Comparison of ENCODE assay signal across 10 cellular contexts in genomic region chr1:31795801-31796621, GRCh38. TPM values are rescaled to one million over a fixed set of nuclear protein-coding genes. Genes with fewer than 3 reads are reported as not detected.
DNase-seq lines count a peak whose midpoint lies in the region; ATAC-seq and TF ChIP-seq lines count a peak whose summit lies in the region.
"Had no signal": no experiment of that assay in that cellular context is flagged by ENCODE, and none has a peak within 500 bp of the region (broad histone marks: within the 10 kb centered on the region; RNA-seq: fewer than 3 reads in every experiment).

No MANE protein-coding gene starts in this region.

- 66 to 70% methylated on average over 12 to 13 of the region's 13 CpGs for WGBS in thyroid gland, 2 donors

- H3K27me3 Mint-ChIP-seq in activated naive CD4-positive, alpha-beta T cell treated with anti-CD3 and anti-CD28 coated beads for 36 hours (ENCODE audit: low read depth), result no peaks in the 10 kb centered on the region
- peaks cover 72% of the 10 kb centered on the region for H3K27me3 Mint-ChIP-seq in activated naive CD4-positive, alpha-beta T cell treated with anti-CD3 and anti-CD28 coated beads, Interleukin-2, amount 10 ng/mL, durations not matched to agents 7 days and 5 days
- peaks cover 7% of the 10 kb centered on the region for H3K27me3 Mint-ChIP-seq in activated CD8-positive, alpha-beta T cell treated with anti-CD3 and anti-CD28 coated beads, Interleukin-2, amount 10 ng/mL, durations not matched to agents 7 days and 5 days (ENCODE audit: low read depth)

- H3K4me3 ChIP-seq in fibroblast of mammary gland (ENCODE audit: control insufficient read depth, low read depth, low read length) (peak overlapping the region; percentile 65), thyroid gland (replicated peaks in 1 of 3) (no peak overlapping the region)
- H3K4me3 ChIP-seq: skin epidermis had no signal

- H3K4me1 ChIP-seq in thyroid gland, result no peaks in the 10 kb centered on the region

- no peak for TF ChIP-seq CTCF in fibroblast of mammary gland (conservative IDR thresholded peaks at IDR 0.05; ENCODE audit: control insufficient read depth, insufficient read depth, low read depth, low read length)
- no peak for TF ChIP-seq CTCF in thyroid gland (IDR thresholded peaks at IDR 0.05)

- no peak for ATAC-seq in activated CD8-positive, alpha-beta T cell treated with anti-CD3 and anti-CD28 coated beads, Interleukin-2, amount 10 ng/mL, durations not matched to agents 7 days and 5 days
- no peak for ATAC-seq in GM21723 (IDR thresholded peaks at IDR 0.05; ENCODE audit: unreplicated experiment)
- ATAC-seq: HCT116 had no signal

- no peak for TF ChIP-seq POLR2A in thyroid gland (IDR thresholded peaks at IDR 0.05)

- no peaks in the 10 kb centered on the region for H3K27me3 ChIP-seq in thyroid gland

- H3K9me3 ChIP-seq in thyroid gland, result no peaks in the 10 kb centered on the region

- intact Hi-C loops in activated naive CD4-positive, alpha-beta T cell treated with anti-CD3 and anti-CD28 coated beads for 36 hours (cut with micrococcal nuclease), result no loop called here
- intact Hi-C loops in thyroid gland (cut with DNase I), result loop anchor here (10.0 kb wide), 2 partner anchors 231 to 401 kb away; no protein-coding TSS in a partner anchor

- POLR2A ChIA-PET in activated CD8-positive, alpha-beta T cell treated with anti-CD3 and anti-CD28 coated beads, Interleukin-2, amount 10 ng/mL, durations not matched to agents 7 days and 5 days (lab: Charles Lee), result no interaction called here

- H3K27ac Mint-ChIP-seq in activated naive CD4-positive, alpha-beta T cell treated with anti-CD3 and anti-CD28 coated beads for 36 hours, result no peak overlapping the region
- H3K27ac Mint-ChIP-seq in activated naive CD4-positive, alpha-beta T cell treated with anti-CD3 and anti-CD28 coated beads, Interleukin-2, amount 10 ng/mL, durations not matched to agents 7 days and 5 days, result no peak overlapping the region
- no peak overlapping the region for H3K27ac Mint-ChIP-seq in activated CD8-positive, alpha-beta T cell treated with anti-CD3 and anti-CD28 coated beads, Interleukin-2, amount 10 ng/mL, durations not matched to agents 7 days and 5 days

- no peaks in the 10 kb centered on the region for H3K36me3 ChIP-seq in thyroid gland

- peak; percentile 4 for DNase-seq in activated naive CD4-positive, alpha-beta T cell treated with anti-CD3 and anti-CD28 coated beads for 36 hours
- DNase-seq in activated naive CD4-positive, alpha-beta T cell treated with anti-CD3 and anti-CD28 coated beads, Interleukin-2, amount 10 ng/mL, durations not matched to agents 7 days and 5 days, result no peak
- peak; percentile 85 for DNase-seq in NCI-H82 (lab: John Stamatoyannopoulos, UW)
- peak; percentile 84 for DNase-seq in fibroblast of mammary gland (ENCODE audit: low read depth)
- peak; percentile 32 to 33 for DNase-seq in thyroid gland
- no peak for DNase-seq in activated CD8-positive, alpha-beta T cell treated with anti-CD3 and anti-CD28 coated beads, Interleukin-2, amount 10 ng/mL, durations not matched to agents 7 days and 5 days
- DNase-seq in stimulated activated CD4-positive, alpha-beta T cell treated with anti-CD3 and anti-CD28 coated beads, Interleukin-1b, Interleukin-23, amount 100 ng/mL, for 48 hours, result no peak

- H3K4me3 Mint-ChIP-seq in activated naive CD4-positive, alpha-beta T cell treated with anti-CD3 and anti-CD28 coated beads for 36 hours, result no peak overlapping the region
- no peak overlapping the region for H3K4me3 Mint-ChIP-seq in activated naive CD4-positive, alpha-beta T cell treated with anti-CD3 and anti-CD28 coated beads, Interleukin-2, amount 10 ng/mL, durations not matched to agents 7 days and 5 days
- H3K4me3 Mint-ChIP-seq in activated CD8-positive, alpha-beta T cell treated with anti-CD3 and anti-CD28 coated beads, Interleukin-2, amount 10 ng/mL, durations not matched to agents 7 days and 5 days, result no peak overlapping the region

- peaks cover 6% of the 10 kb centered on the region for H3K4me1 Mint-ChIP-seq in activated naive CD4-positive, alpha-beta T cell treated with anti-CD3 and anti-CD28 coated beads for 36 hours (ENCODE audit: low read depth)
- H3K4me1 Mint-ChIP-seq in activated naive CD4-positive, alpha-beta T cell treated with anti-CD3 and anti-CD28 coated beads, Interleukin-2, amount 10 ng/mL, durations not matched to agents 7 days and 5 days, result no peaks in the 10 kb centered on the region
- no peaks in the 10 kb centered on the region for H3K4me1 Mint-ChIP-seq in activated CD8-positive, alpha-beta T cell treated with anti-CD3 and anti-CD28 coated beads, Interleukin-2, amount 10 ng/mL, durations not matched to agents 7 days and 5 days (ENCODE audit: low read depth)

- H3K36me3 Mint-ChIP-seq in activated naive CD4-positive, alpha-beta T cell treated with anti-CD3 and anti-CD28 coated beads for 36 hours (ENCODE audit: low read depth), result no peaks in the 10 kb centered on the region
- no peaks in the 10 kb centered on the region for H3K36me3 Mint-ChIP-seq in activated naive CD4-positive, alpha-beta T cell treated with anti-CD3 and anti-CD28 coated beads, Interleukin-2, amount 10 ng/mL, durations not matched to agents 7 days and 5 days
- H3K36me3 Mint-ChIP-seq in activated CD8-positive, alpha-beta T cell treated with anti-CD3 and anti-CD28 coated beads, Interleukin-2, amount 10 ng/mL, durations not matched to agents 7 days and 5 days (ENCODE audit: low read depth), result no peaks in the 10 kb centered on the region

- H3K9me3 Mint-ChIP-seq in activated naive CD4-positive, alpha-beta T cell treated with anti-CD3 and anti-CD28 coated beads for 36 hours, result no peaks in the 10 kb centered on the region
- H3K9me3 Mint-ChIP-seq in activated naive CD4-positive, alpha-beta T cell treated with anti-CD3 and anti-CD28 coated beads, Interleukin-2, amount 10 ng/mL, durations not matched to agents 7 days and 5 days, result no peaks in the 10 kb centered on the region
- no peaks in the 10 kb centered on the region for H3K9me3 Mint-ChIP-seq in activated CD8-positive, alpha-beta T cell treated with anti-CD3 and anti-CD28 coated beads, Interleukin-2, amount 10 ng/mL, durations not matched to agents 7 days and 5 days (ENCODE audit: insufficient read depth)

- H3K27ac ChIP-seq in thyroid gland, result no peak overlapping the region
- H3K27ac ChIP-seq: skin epidermis had no signal

- CTCF ChIA-PET in activated naive CD4-positive, alpha-beta T cell treated with anti-CD3 and anti-CD28 coated beads for 36 hours (lab: Charles Lee), result no interaction called here
- CTCF ChIA-PET in activated naive CD4-positive, alpha-beta T cell treated with anti-CD3 and anti-CD28 coated beads, Interleukin-2, amount 10 ng/mL, durations not matched to agents 7 days and 5 days (lab: Charles Lee), result no interaction called here
- CTCF ChIA-PET in activated CD8-positive, alpha-beta T cell treated with anti-CD3 and anti-CD28 coated beads, Interleukin-2, amount 10 ng/mL, durations not matched to agents 7 days and 5 days (lab: Charles Lee), result no interaction called here

RNA-seq across cellular contexts. Expression of gene SPOCD1, which starts 19.8 kb away (rescaled TPM):
- total RNA-seq in activated naive CD4-positive, alpha-beta T cell treated with anti-CD3 and anti-CD28 coated beads for 36 hours, result under 1 TPM; 0.21 to 0.30 TPM
- total RNA-seq in thyroid gland, result 1 to 10 TPM in 1 of 4 donors, under 1 TPM in 2, not detected in 1; 0.22 to 1.6 (median 0.96) TPM
- not detected for total RNA-seq in activated CD8-positive, alpha-beta T cell treated with anti-CD3 and anti-CD28 coated beads, Interleukin-2, amount 10 ng/mL, durations not matched to agents 7 days and 5 days

RNA-seq across cellular contexts. Expression of gene ADGRB2, which starts 31.9 kb away (rescaled TPM):
- under 1 TPM; 0.24 to 0.30 TPM for total RNA-seq in activated naive CD4-positive, alpha-beta T cell treated with anti-CD3 and anti-CD28 coated beads for 36 hours
- 10 to 100 TPM in 2 of 4 donors, 1 to 10 TPM in 2; 2.4 to 14.3 (median 9.8) TPM for total RNA-seq in thyroid gland
- total RNA-seq in activated CD8-positive, alpha-beta T cell treated with anti-CD3 and anti-CD28 coated beads, Interleukin-2, amount 10 ng/mL, durations not matched to agents 7 days and 5 days, result under 1 TPM; 0.05 to 0.37 TPM

Comparison
In these comparisons a context has a peak if more than half of its experiments do, and no peak if none do; other contexts are left out.
1. DNase-seq: peak in activated naive CD4-positive, alpha-beta T cell treated with anti-CD3 and anti-CD28 coated beads for 36 hours (single experiment), NCI-H82 (single experiment), fibroblast of mammary gland (single experiment) and thyroid gland (2 of 2); none in activated naive CD4-positive, alpha-beta T cell treated with anti-CD3 and anti-CD28 coated beads, Interleukin-2, amount 10 ng/mL, durations not matched to agents 7 days and 5 days (single experiment), activated CD8-positive, alpha-beta T cell treated with anti-CD3 and anti-CD28 coated beads, Interleukin-2, amount 10 ng/mL, durations not matched to agents 7 days and 5 days (single experiment) and stimulated activated CD4-positive, alpha-beta T cell treated with anti-CD3 and anti-CD28 coated beads, Interleukin-1b, Interleukin-23, amount 100 ng/mL, for 48 hours (single experiment).